In genomic region chr3:147514366-147514765, GRCh38 we compare ENCODE assay signal across 1 cellular context.
TF ChIP-seq lines count a peak whose summit lies in the region.

No MANE protein-coding gene starts in this region.

TF ChIP-seq in WTC11, 78 proteins besides CTCF, POLR2A, EP300 and RAD21 (continued from another document):
- no peak for TF ChIP-seq ATF6 (CRISPR knock-in tag; IDR thresholded peaks at IDR 0.05)
- no peak for TF ChIP-seq FOXP4 (CRISPR knock-in tag; IDR thresholded peaks at IDR 0.05)
